In the genomic region with DNA sequence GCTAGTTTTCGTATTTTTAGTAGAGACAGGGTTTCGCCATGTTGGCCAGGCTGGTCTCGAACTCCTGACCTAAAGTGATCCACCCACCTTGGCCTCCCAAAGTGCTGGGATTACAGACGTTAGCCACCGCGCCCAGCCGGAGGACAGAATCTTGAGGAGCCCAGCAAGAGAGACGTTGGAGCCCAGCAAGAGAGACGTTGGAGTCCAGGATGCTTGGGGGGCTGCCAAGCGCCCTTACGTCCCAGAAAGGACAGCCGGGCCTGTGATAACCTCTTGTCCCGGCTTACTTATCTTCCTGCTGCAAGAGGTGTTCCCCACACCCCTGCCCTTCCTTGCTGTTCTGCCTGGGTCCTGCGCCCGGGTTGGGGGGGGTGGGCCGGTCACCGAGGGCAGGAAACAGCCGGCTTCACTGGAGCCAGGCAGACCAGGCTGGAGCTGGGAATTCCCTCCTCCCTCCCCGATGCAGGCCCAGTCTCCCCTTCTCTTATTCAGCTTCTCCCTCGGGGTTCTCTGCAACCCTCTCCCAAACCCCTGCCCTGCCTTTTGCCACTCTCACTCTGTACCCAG, we compare ENCODE assay signal across 3 cellular contexts.
TF ChIP-seq lines count a peak whose summit lies in the region.

No MANE protein-coding gene starts in this region.

TF ChIP-seq in SK-N-SH, 30 proteins besides CTCF, POLR2A, EP300 and RAD21:
- no peak for TF ChIP-seq TEAD4 (IDR thresholded peaks at IDR 0.05; ENCODE audit: borderline replicate concordance, insufficient read depth)
- TF ChIP-seq, protein P1, sequence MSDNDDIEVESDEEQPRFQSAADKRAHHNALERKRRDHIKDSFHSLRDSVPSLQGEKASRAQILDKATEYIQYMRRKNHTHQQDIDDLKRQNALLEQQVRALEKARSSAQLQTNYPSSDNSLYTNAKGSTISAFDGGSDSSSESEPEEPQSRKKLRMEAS (IDR thresholded peaks at IDR 0.05; ENCODE audit: low read depth), result no peak
- TF ChIP-seq, protein P2, sequence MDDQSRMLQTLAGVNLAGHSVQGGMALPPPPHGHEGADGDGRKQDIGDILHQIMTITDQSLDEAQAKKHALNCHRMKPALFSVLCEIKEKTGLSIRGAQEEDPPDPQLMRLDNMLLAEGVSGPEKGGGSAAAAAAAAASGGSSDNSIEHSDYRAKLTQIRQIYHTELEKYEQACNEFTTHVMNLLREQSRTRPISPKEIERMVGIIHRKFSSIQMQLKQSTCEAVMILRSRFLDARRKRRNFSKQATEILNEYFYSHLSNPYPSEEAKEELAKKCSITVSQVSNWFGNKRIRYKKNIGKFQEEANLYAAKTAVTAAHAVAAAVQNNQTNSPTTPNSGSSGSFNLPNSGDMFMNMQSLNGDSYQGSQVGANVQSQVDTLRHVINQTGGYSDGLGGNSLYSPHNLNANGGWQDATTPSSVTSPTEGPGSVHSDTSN (IDR thresholded peaks at IDR 0.05), result no peak
- TF ChIP-seq POLR2AphosphoS5 (IDR thresholded peaks at IDR 0.05; ENCODE audit: low read depth, low read length), result no peak
- no peak for TF ChIP-seq RFX5 (IDR thresholded peaks at IDR 0.05; ENCODE audit: low read length)
- no peak for TF ChIP-seq TCF12 (IDR thresholded peaks at IDR 0.05)
- no peak for TF ChIP-seq SMC3 (IDR thresholded peaks at IDR 0.05; ENCODE audit: low read depth, low read length)
- no peak for TF ChIP-seq TAF1 (IDR thresholded peaks at IDR 0.05; ENCODE audit: borderline replicate concordance, low read depth, low read length)
- no peak for TF ChIP-seq FOSL2 (IDR thresholded peaks at IDR 0.05; ENCODE audit: borderline replicate concordance, low read depth)
- TF ChIP-seq, protein P3, sequence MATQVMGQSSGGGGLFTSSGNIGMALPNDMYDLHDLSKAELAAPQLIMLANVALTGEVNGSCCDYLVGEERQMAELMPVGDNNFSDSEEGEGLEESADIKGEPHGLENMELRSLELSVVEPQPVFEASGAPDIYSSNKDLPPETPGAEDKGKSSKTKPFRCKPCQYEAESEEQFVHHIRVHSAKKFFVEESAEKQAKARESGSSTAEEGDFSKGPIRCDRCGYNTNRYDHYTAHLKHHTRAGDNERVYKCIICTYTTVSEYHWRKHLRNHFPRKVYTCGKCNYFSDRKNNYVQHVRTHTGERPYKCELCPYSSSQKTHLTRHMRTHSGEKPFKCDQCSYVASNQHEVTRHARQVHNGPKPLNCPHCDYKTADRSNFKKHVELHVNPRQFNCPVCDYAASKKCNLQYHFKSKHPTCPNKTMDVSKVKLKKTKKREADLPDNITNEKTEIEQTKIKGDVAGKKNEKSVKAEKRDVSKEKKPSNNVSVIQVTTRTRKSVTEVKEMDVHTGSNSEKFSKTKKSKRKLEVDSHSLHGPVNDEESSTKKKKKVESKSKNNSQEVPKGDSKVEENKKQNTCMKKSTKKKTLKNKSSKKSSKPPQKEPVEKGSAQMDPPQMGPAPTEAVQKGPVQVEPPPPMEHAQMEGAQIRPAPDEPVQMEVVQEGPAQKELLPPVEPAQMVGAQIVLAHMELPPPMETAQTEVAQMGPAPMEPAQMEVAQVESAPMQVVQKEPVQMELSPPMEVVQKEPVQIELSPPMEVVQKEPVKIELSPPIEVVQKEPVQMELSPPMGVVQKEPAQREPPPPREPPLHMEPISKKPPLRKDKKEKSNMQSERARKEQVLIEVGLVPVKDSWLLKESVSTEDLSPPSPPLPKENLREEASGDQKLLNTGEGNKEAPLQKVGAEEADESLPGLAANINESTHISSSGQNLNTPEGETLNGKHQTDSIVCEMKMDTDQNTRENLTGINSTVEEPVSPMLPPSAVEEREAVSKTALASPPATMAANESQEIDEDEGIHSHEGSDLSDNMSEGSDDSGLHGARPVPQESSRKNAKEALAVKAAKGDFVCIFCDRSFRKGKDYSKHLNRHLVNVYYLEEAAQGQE (IDR thresholded peaks at IDR 0.05; ENCODE audit: low read depth, low read length), result no peak

TF ChIP-seq in SK-N-SH treated with all-trans-retinoic acid at 6 μM for 48 hours, 23 proteins besides CTCF, POLR2A, EP300 and RAD21:
- TF ChIP-seq GLIS3 (CRISPR knock-in tag; IDR thresholded peaks at IDR 0.05), result no peak
- TF ChIP-seq, protein P4, sequence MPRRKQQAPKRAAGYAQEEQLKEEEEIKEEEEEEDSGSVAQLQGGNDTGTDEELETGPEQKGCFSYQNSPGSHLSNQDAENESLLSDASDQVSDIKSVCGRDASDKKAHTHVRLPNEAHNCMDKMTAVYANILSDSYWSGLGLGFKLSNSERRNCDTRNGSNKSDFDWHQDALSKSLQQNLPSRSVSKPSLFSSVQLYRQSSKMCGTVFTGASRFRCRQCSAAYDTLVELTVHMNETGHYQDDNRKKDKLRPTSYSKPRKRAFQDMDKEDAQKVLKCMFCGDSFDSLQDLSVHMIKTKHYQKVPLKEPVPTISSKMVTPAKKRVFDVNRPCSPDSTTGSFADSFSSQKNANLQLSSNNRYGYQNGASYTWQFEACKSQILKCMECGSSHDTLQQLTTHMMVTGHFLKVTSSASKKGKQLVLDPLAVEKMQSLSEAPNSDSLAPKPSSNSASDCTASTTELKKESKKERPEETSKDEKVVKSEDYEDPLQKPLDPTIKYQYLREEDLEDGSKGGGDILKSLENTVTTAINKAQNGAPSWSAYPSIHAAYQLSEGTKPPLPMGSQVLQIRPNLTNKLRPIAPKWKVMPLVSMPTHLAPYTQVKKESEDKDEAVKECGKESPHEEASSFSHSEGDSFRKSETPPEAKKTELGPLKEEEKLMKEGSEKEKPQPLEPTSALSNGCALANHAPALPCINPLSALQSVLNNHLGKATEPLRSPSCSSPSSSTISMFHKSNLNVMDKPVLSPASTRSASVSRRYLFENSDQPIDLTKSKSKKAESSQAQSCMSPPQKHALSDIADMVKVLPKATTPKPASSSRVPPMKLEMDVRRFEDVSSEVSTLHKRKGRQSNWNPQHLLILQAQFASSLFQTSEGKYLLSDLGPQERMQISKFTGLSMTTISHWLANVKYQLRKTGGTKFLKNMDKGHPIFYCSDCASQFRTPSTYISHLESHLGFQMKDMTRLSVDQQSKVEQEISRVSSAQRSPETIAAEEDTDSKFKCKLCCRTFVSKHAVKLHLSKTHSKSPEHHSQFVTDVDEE (CRISPR knock-in tag; IDR thresholded peaks at IDR 0.05), result no peak
- TF ChIP-seq, protein P5, sequence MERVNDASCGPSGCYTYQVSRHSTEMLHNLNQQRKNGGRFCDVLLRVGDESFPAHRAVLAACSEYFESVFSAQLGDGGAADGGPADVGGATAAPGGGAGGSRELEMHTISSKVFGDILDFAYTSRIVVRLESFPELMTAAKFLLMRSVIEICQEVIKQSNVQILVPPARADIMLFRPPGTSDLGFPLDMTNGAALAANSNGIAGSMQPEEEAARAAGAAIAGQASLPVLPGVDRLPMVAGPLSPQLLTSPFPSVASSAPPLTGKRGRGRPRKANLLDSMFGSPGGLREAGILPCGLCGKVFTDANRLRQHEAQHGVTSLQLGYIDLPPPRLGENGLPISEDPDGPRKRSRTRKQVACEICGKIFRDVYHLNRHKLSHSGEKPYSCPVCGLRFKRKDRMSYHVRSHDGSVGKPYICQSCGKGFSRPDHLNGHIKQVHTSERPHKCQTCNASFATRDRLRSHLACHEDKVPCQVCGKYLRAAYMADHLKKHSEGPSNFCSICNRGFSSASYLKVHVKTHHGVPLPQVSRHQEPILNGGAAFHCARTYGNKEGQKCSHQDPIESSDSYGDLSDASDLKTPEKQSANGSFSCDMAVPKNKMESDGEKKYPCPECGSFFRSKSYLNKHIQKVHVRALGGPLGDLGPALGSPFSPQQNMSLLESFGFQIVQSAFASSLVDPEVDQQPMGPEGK (CRISPR knock-in tag; IDR thresholded peaks at IDR 0.05; ENCODE audit: borderline replicate concordance), result no peak
- TF ChIP-seq RARB (CRISPR knock-in tag; IDR thresholded peaks at IDR 0.05), result no peak
- no peak for TF ChIP-seq ZNF565 (CRISPR knock-in tag; conservative IDR thresholded peaks at IDR 0.05; ENCODE audit: low read depth)

TF ChIP-seq in HepG2, 621 proteins besides CTCF, POLR2A, EP300 and RAD21 (continues in another document):
- TF ChIP-seq AGO1 (IDR thresholded peaks at IDR 0.05; ENCODE audit: low read depth, low read length, poor library complexity, severe bottlenecking) (no peak), JUNB (CRISPR knock-in tag; IDR thresholded peaks at IDR 0.05; ENCODE audit: borderline replicate concordance) (no peak), SRSF1 (optimal IDR thresholded peaks at IDR 0.05; ENCODE audit: low read depth, low read length) (no peak), RFX5 (IDR thresholded peaks at IDR 0.05; ENCODE audit: low read depth, low read length) (no peak), HNRNPLL (IDR thresholded peaks at IDR 0.05; ENCODE audit: low read depth, low read length, poor library complexity, severe bottlenecking) (no peak), PHF20 (CRISPR knock-in tag; IDR thresholded peaks at IDR 0.05) (no peak), PITX1 (CRISPR knock-in tag; IDR thresholded peaks at IDR 0.05) (peak; percentile 19; the same call in 1 of the 2 replicates), ZNF343 (CRISPR knock-in tag; IDR thresholded peaks at IDR 0.05) (no peak), ZKSCAN5 (CRISPR knock-in tag; IDR thresholded peaks at IDR 0.05) (no peak), NFE2L1 (CRISPR knock-in tag; IDR thresholded peaks at IDR 0.05; ENCODE audit: borderline replicate concordance) (no peak), ZNF883 (CRISPR knock-in tag; IDR thresholded peaks at IDR 0.05; ENCODE audit: not compliant biosample characterization) (peak; percentile 41)
- TF ChIP-seq, protein P6, sequence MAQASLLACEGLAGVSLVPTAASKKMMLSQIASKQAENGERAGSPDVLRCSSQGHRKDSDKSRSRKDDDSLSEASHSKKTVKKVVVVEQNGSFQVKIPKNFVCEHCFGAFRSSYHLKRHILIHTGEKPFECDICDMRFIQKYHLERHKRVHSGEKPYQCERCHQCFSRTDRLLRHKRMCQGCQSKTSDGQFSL (CRISPR knock-in tag; IDR thresholded peaks at IDR 0.05), result 0 out of 2 replicates have a peak, but pooled peaks have one; percentile 44
- TF ChIP-seq, protein P7, sequence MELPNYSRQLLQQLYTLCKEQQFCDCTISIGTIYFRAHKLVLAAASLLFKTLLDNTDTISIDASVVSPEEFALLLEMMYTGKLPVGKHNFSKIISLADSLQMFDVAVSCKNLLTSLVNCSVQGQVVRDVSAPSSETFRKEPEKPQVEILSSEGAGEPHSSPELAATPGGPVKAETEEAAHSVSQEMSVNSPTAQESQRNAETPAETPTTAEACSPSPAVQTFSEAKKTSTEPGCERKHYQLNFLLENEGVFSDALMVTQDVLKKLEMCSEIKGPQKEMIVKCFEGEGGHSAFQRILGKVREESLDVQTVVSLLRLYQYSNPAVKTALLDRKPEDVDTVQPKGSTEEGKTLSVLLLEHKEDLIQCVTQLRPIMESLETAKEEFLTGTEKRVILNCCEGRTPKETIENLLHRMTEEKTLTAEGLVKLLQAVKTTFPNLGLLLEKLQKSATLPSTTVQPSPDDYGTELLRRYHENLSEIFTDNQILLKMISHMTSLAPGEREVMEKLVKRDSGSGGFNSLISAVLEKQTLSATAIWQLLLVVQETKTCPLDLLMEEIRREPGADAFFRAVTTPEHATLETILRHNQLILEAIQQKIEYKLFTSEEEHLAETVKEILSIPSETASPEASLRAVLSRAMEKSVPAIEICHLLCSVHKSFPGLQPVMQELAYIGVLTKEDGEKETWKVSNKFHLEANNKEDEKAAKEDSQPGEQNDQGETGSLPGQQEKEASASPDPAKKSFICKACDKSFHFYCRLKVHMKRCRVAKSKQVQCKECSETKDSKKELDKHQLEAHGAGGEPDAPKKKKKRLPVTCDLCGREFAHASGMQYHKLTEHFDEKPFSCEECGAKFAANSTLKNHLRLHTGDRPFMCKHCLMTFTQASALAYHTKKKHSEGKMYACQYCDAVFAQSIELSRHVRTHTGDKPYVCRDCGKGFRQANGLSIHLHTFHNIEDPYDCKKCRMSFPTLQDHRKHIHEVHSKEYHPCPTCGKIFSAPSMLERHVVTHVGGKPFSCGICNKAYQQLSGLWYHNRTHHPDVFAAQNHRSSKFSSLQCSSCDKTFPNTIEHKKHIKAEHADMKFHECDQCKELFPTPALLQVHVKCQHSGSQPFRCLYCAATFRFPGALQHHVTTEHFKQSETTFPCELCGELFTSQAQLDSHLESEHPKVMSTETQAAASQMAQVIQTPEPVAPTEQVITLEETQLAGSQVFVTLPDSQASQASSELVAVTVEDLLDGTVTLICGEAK (IDR thresholded peaks at IDR 0.05), result no peak
- TF ChIP-seq, protein P7 (CRISPR knock-in tag; IDR thresholded peaks at IDR 0.05), result no peak
- TF ChIP-seq, protein P8, sequence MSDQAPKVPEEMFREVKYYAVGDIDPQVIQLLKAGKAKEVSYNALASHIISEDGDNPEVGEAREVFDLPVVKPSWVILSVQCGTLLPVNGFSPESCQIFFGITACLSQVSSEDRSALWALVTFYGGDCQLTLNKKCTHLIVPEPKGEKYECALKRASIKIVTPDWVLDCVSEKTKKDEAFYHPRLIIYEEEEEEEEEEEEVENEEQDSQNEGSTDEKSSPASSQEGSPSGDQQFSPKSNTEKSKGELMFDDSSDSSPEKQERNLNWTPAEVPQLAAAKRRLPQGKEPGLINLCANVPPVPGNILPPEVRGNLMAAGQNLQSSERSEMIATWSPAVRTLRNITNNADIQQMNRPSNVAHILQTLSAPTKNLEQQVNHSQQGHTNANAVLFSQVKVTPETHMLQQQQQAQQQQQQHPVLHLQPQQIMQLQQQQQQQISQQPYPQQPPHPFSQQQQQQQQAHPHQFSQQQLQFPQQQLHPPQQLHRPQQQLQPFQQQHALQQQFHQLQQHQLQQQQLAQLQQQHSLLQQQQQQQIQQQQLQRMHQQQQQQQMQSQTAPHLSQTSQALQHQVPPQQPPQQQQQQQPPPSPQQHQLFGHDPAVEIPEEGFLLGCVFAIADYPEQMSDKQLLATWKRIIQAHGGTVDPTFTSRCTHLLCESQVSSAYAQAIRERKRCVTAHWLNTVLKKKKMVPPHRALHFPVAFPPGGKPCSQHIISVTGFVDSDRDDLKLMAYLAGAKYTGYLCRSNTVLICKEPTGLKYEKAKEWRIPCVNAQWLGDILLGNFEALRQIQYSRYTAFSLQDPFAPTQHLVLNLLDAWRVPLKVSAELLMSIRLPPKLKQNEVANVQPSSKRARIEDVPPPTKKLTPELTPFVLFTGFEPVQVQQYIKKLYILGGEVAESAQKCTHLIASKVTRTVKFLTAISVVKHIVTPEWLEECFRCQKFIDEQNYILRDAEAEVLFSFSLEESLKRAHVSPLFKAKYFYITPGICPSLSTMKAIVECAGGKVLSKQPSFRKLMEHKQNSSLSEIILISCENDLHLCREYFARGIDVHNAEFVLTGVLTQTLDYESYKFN (CRISPR knock-in tag; conservative IDR thresholded peaks at IDR 0.05), result no peak
